In the genomic region with DNA sequence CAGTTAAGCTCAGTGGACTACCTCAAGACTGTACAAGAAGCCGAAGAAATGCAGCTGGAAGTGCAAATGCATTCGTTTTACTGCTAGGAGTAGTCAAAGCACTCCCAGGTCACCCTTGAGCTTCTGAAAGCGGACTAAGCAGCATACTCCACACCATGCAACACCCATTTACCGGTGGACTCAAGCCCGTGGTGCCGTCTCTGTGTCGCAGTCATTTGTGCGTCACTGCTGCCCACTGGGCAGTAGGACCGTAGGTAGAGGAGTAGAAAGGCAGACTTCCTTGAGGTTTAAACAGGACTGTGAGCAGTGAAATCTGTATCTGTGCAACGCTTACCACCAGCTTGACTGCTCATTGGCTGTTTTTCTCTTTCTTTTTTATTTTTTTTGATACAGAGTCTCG, we compare ENCODE assay signal across 2 cellular contexts.
TF ChIP-seq lines count a peak whose summit lies in the region.

No MANE protein-coding gene starts in this region.

TF ChIP-seq in IMR-90, 13 proteins besides CTCF, POLR2A, EP300 and RAD21:
- no peak for TF ChIP-seq MAZ (IDR thresholded peaks at IDR 0.05; ENCODE audit: borderline replicate concordance, low read depth, low read length)
- TF ChIP-seq FOS (IDR thresholded peaks at IDR 0.05; ENCODE audit: low read depth, low read length), result no peak
- no peak for TF ChIP-seq MAFK (IDR thresholded peaks at IDR 0.05; ENCODE audit: low read depth, low read length)
- no peak for TF ChIP-seq RCOR1 (IDR thresholded peaks at IDR 0.05; ENCODE audit: insufficient replicate concordance, low read length)
- no peak for TF ChIP-seq MXI1 (IDR thresholded peaks at IDR 0.05; ENCODE audit: borderline replicate concordance, low read depth, low read length)
- TF ChIP-seq RFX5 (IDR thresholded peaks at IDR 0.05; ENCODE audit: low read depth, low read length), result no peak
- TF ChIP-seq, protein P1, sequence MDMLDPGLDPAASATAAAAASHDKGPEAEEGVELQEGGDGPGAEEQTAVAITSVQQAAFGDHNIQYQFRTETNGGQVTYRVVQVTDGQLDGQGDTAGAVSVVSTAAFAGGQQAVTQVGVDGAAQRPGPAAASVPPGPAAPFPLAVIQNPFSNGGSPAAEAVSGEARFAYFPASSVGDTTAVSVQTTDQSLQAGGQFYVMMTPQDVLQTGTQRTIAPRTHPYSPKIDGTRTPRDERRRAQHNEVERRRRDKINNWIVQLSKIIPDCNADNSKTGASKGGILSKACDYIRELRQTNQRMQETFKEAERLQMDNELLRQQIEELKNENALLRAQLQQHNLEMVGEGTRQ (IDR thresholded peaks at IDR 0.05; ENCODE audit: low read depth, low read length), result no peak
- TF ChIP-seq, protein P2, sequence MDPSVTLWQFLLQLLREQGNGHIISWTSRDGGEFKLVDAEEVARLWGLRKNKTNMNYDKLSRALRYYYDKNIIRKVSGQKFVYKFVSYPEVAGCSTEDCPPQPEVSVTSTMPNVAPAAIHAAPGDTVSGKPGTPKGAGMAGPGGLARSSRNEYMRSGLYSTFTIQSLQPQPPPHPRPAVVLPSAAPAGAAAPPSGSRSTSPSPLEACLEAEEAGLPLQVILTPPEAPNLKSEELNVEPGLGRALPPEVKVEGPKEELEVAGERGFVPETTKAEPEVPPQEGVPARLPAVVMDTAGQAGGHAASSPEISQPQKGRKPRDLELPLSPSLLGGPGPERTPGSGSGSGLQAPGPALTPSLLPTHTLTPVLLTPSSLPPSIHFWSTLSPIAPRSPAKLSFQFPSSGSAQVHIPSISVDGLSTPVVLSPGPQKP (IDR thresholded peaks at IDR 0.05; ENCODE audit: borderline replicate concordance, low read depth, low read length), result no peak
- TF ChIP-seq BHLHE40 (IDR thresholded peaks at IDR 0.05; ENCODE audit: low read depth, low read length), result no peak
- no peak for TF ChIP-seq CEBPB (IDR thresholded peaks at IDR 0.05; ENCODE audit: low read depth, low read length)
- no peak for TF ChIP-seq SMC3 (IDR thresholded peaks at IDR 0.05; ENCODE audit: low read depth, low read length)
- TF ChIP-seq CHD1 (IDR thresholded peaks at IDR 0.05; ENCODE audit: low read depth, low read length), result no peak
- TF ChIP-seq NFE2L2 (IDR thresholded peaks at IDR 0.05; ENCODE audit: low read depth, low read length), result no peak

TF ChIP-seq in endothelial cell of umbilical vein, 7 proteins besides CTCF, POLR2A, EP300 and RAD21:
- TF ChIP-seq POLR2AphosphoS5 (IDR thresholded peaks at IDR 0.05; ENCODE audit: insufficient read depth, low read depth, low read length) (no peak), EZH2 (IDR thresholded peaks at IDR 0.05; ENCODE audit: borderline replicate concordance, low read depth, low read length, severe bottlenecking) (no peak), FOS (IDR thresholded peaks at IDR 0.05; ENCODE audit: borderline replicate concordance, insufficient read depth, low read length) (no peak), GATA2 (IDR thresholded peaks at IDR 0.05; ENCODE audit: insufficient read depth, insufficient read length, low read depth, low read length) (no peak), MYC (IDR thresholded peaks at IDR 0.05; ENCODE audit: low read depth, low read length) (no peak), JUN (IDR thresholded peaks at IDR 0.05; ENCODE audit: borderline replicate concordance, insufficient read depth, insufficient read length, low read depth) (no peak)
- TF ChIP-seq, protein P3, sequence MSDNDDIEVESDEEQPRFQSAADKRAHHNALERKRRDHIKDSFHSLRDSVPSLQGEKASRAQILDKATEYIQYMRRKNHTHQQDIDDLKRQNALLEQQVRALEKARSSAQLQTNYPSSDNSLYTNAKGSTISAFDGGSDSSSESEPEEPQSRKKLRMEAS (IDR thresholded peaks at IDR 0.05; ENCODE audit: insufficient read depth, insufficient read length), result no peak
